31 cellular contexts compared by ENCODE assay signal in the genomic region with DNA sequence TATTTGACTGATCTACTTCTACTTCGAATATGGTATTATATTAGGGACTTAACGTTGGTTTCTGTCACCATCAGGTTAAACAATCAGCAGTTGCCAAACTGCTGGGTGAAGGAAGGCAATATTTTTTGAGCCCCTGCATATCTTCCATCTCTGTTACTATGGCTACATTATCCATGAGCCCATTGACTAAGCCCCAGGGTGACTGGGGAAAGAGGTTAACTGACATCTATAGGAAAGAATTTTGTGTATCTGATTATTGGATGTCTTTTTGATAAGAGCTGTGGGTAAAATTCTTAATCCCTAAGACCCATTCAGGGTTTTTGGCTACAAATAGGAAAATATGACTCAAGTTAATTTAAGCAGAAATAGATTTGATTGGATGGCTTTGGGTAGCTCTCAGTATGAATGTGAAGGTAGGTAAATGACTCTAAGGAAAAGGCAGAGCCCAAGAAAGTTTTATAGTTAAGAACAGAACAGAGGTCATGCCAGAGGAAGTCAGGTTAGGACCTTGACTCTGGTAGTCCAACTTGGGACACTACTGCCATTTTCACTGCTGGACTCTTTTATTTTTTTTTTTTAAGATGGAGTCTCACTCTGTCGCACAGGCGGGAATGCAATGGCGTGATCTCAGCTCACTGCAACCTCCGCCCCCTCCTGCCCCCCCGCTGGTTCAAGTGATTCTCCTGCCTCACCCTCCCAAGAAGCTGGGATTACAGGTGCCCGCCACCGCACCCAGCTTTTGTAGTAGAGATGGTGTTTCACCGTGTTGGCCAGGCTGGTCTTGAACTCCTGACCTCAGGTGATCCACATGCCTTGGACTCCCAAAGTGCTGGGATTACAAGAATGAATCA.
"Had no signal": no experiment of that assay in that cellular context is flagged by ENCODE, and none has a peak within 500 bp of the region (broad histone marks: within the 10 kb centered on the region; RNA-seq: fewer than 3 reads in every experiment).

No MANE protein-coding gene starts in this region.

- H3K4me1 ChIP-seq: pancreas, prostate gland, stomach, testis, thyroid gland, transverse colon, vagina had no signal

- H3K27ac ChIP-seq: left lung, lower lobe of right lung, pancreas, prostate gland, skin epidermis, stomach, testis, thyroid gland, transverse colon, upper lobe of left lung, vagina had no signal

- H3K36me3 ChIP-seq: left lung, lower lobe of right lung, pancreas, prostate gland, stomach, thyroid gland, transverse colon, upper lobe of left lung, vagina had no signal

- DNase-seq: hypothalamus; immature natural killer cell; kidney; left colon; left lung; lower lobe of right lung; mammary epithelial cell; mesenchymal stem cell; naive B cell; nucleus accumbens; pancreas; retina; right cardiac atrium; stimulated activated CD4-positive, alpha-beta T cell treated with anti-CD3 and anti-CD28 coated beads, Interleukin-12 subunit alpha, Interleukin-12 subunit beta, amount 100 ng/mL, for 4 hours; stimulated activated CD4-positive, alpha-beta T cell treated with anti-CD3 and anti-CD28 coated beads, Interleukin-15, amount 100 ng/mL, for 24 hours; stimulated activated CD4-positive, alpha-beta T cell treated with anti-CD3 and anti-CD28 coated beads, Interleukin-2, amount 100 ng/mL, for 24 hours; stimulated activated CD4-positive, alpha-beta T cell treated with anti-CD3 and anti-CD28 coated beads, Interleukin-4, amount 100 ng/mL, for 1 hour; stimulated activated naive CD4-positive, alpha-beta T cell; stomach; testis; thyroid gland; transverse colon; upper lobe of left lung had no signal

- H3K27me3 ChIP-seq: left lung, pancreas, stomach, testis, thyroid gland, transverse colon, upper lobe of left lung, vagina had no signal

- H3K4me3 Mint-ChIP-seq: immature natural killer cell; mesothelial cell of epicardium; naive B cell; natural killer cell treated with Interleukin-12 subunit alpha and Interleukin-12 subunit beta and Interleukin-15 and Interleukin-18, amount 100 ng/mL, for 72 hours; neural crest cell had no signal

- ATAC-seq: left colon; left lung; lower lobe of right lung; natural killer cell treated with Interleukin-12 subunit alpha and Interleukin-12 subunit beta and Interleukin-15 and Interleukin-18, amount 100 ng/mL, for 72 hours; pancreas; right cardiac atrium; sciatic nerve had no signal

- FAIRE-seq: islet of Langerhans, kidney, pancreas had no signal

- H3K27ac Mint-ChIP-seq: immature natural killer cell; mesothelial cell of epicardium; naive B cell; natural killer cell treated with Interleukin-12 subunit alpha and Interleukin-12 subunit beta and Interleukin-15 and Interleukin-18, amount 100 ng/mL, for 72 hours had no signal

- H3K4me3 ChIP-seq: left lung, lower lobe of right lung, pancreas, prostate gland, skin epidermis, stomach, testis, thyroid gland, transverse colon, upper lobe of left lung, vagina had no signal

- H3K4me1 Mint-ChIP-seq: immature natural killer cell, naive B cell, neural crest cell had no signal

- H3K9me3 ChIP-seq: left lung, lower lobe of right lung, pancreas, prostate gland, stomach, testis, thyroid gland, transverse colon, upper lobe of left lung, vagina had no signal

- H3K36me3 Mint-ChIP-seq: immature natural killer cell; mesothelial cell of epicardium; natural killer cell treated with Interleukin-12 subunit alpha and Interleukin-12 subunit beta and Interleukin-15 and Interleukin-18, amount 100 ng/mL, for 72 hours had no signal

- H3K9me3 Mint-ChIP-seq: immature natural killer cell; mesothelial cell of epicardium; natural killer cell treated with Interleukin-12 subunit alpha and Interleukin-12 subunit beta and Interleukin-15 and Interleukin-18, amount 100 ng/mL, for 72 hours; neural crest cell had no signal
